ENCODE assay signal across 32 cellular contexts in genomic region chr17:40033339-40033738, GRCh38. TPM values are rescaled to one million over a fixed set of nuclear protein-coding genes. Genes with fewer than 3 reads are reported as not detected.
"Had no signal": no experiment of that assay in that cellular context is flagged by ENCODE, and none has a peak within 500 bp of the region (broad histone marks: within the 10 kb centered on the region; RNA-seq: fewer than 3 reads in every experiment).

No MANE protein-coding gene starts in this region.

- H3K9me3 ChIP-seq: adrenal gland, colonic mucosa, heart right ventricle, lower lobe of right lung, tibial nerve had no signal

- DNase-seq: activated CD4-positive, alpha-beta T cell treated with anti-CD3 and anti-CD28 coated beads for 48 hours; activated CD4-positive, alpha-beta T cell treated with anti-CD3 and anti-CD28 coated beads, Interleukin-2, amount 50 U/mL, for 48 hours; activated CD8-positive, alpha-beta memory T cell treated with anti-CD3 and anti-CD28 coated beads for 24 hours; activated effector memory CD4-positive, alpha-beta T cell treated with Interleukin-2 at 50 U/mL for 16 hours; activated naive CD4-positive, alpha-beta T cell treated with anti-CD3 and anti-CD28 coated beads for 36 hours; activated naive CD8-positive, alpha-beta T cell treated with anti-CD3 and anti-CD28 coated beads for 36 hours; adrenal gland; cerebellar nuclear complex; colonic mucosa; effector memory CD8-positive, alpha-beta T cell; foreskin fibroblast; heart right ventricle; lower lobe of right lung; mesenchymal stem cell; natural killer cell; stimulated activated CD4-positive, alpha-beta T cell treated with anti-CD3 and anti-CD28 coated beads, Interleukin-15, amount 100 ng/mL, for 24 hours; stimulated activated CD4-positive, alpha-beta T cell treated with anti-CD3 and anti-CD28 coated beads, Interleukin-2, amount 100 ng/mL, for 24 hours; stimulated activated naive B cell treated with anti-CD40 and anti-IgM and Interleukin-4, amounts not matched to agents 10 μg/mL and 1 μg/mL and 100 μg/mL, for 72 hours; SW 1271; T1000; WERI-Rb-1 had no signal

- H3K27ac ChIP-seq: adrenal gland, cardiac muscle cell, lower lobe of right lung, neural progenitor cell, WERI-Rb-1 had no signal

- H2AFZ ChIP-seq: neural progenitor cell had no signal

- H3K4me2 ChIP-seq: neural progenitor cell had no signal

- H3K27me3 ChIP-seq: adrenal gland, cardiac muscle cell, colonic mucosa, heart right ventricle, neural progenitor cell, tibial nerve had no signal

- H3K9ac ChIP-seq: neural progenitor cell had no signal

- H3K4me3 ChIP-seq: adrenal gland, cardiac muscle cell, colonic mucosa, heart right ventricle, lower lobe of right lung, neural progenitor cell, tibial nerve had no signal

- H3K4me1 ChIP-seq: adrenal gland, neural progenitor cell had no signal

- FAIRE-seq: endothelial cell of umbilical vein had no signal

- H3K36me3 ChIP-seq: neural progenitor cell had no signal

- ATAC-seq: activated CD4-positive, CD25-positive, alpha-beta regulatory T cell treated with anti-CD3 and anti-CD28 coated beads, Interleukin-2, amount 50 U/mL, for 24 hours; effector memory CD8-positive, alpha-beta T cell; lower lobe of right lung; natural killer cell; sciatic nerve; stimulated activated naive B cell treated with anti-CD40 and anti-IgM and Interleukin-4, amounts not matched to agents 10 μg/mL and 1 μg/mL and 100 μg/mL, for 72 hours had no signal

RNA-seq across cellular contexts. Expression of gene CSF3, which starts 18.1 kb away (rescaled TPM):
- total RNA-seq: activated naive CD4-positive, alpha-beta T cell treated with anti-CD3 and anti-CD28 coated beads for 36 hours; activated naive CD8-positive, alpha-beta T cell treated with anti-CD3 and anti-CD28 coated beads for 36 hours; cardiac muscle cell; kidney epithelial cell; left lobe of liver; natural killer cell; renal cortical epithelial cell; temporal lobe; urinary bladder had no signal
- polyA plus RNA-seq: cardiac muscle cell had no signal
